In the genomic region with DNA sequence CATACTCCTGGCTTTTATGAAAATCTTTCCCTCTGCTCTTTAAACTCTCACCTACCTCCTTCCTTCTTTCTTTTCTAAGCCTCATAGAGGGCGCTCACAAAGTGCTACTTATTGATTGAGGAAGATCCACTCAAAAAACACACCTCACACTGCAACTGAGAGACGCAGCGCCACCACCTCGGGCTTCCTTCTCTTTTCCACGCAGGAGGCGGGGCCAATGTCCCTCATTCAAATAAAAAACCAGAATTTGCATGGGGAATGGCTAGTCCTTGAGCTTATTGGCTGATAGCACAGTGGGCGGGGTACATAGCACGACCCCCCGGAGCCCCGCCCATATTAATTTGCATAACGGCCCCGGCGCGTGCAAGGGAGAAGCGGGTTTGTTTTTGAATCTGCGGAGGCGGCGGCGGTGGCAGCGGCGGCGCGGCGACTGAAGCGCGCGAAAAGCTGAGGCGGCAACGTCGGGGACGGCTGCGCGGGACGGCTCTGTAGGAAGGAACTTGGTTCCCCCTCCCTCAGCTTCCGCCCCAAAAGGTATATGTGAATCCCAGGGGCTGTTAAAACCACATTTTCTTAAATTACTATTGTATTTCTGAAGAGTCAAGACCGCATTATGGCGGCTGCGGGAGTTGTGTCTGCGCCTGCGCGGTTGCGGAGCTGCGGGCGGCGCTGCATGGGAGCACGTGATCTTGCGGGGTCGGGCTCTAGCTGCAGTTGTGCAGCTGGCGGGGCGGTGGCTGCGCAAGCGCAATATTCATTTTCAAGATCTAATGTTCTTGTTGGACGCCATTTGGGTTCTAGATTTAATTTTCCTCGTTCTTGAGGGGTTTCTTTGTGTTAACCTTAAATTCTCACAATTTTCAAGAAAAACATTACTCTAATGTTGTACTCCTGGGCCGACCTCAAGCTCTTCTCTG, we compare ENCODE assay signal across 1 cellular context.
A peak's percentile ranks its signal among the peaks of the same experiment; 100 is the strongest.
TF ChIP-seq lines count a peak whose summit lies in the region.

A gene with protein sequence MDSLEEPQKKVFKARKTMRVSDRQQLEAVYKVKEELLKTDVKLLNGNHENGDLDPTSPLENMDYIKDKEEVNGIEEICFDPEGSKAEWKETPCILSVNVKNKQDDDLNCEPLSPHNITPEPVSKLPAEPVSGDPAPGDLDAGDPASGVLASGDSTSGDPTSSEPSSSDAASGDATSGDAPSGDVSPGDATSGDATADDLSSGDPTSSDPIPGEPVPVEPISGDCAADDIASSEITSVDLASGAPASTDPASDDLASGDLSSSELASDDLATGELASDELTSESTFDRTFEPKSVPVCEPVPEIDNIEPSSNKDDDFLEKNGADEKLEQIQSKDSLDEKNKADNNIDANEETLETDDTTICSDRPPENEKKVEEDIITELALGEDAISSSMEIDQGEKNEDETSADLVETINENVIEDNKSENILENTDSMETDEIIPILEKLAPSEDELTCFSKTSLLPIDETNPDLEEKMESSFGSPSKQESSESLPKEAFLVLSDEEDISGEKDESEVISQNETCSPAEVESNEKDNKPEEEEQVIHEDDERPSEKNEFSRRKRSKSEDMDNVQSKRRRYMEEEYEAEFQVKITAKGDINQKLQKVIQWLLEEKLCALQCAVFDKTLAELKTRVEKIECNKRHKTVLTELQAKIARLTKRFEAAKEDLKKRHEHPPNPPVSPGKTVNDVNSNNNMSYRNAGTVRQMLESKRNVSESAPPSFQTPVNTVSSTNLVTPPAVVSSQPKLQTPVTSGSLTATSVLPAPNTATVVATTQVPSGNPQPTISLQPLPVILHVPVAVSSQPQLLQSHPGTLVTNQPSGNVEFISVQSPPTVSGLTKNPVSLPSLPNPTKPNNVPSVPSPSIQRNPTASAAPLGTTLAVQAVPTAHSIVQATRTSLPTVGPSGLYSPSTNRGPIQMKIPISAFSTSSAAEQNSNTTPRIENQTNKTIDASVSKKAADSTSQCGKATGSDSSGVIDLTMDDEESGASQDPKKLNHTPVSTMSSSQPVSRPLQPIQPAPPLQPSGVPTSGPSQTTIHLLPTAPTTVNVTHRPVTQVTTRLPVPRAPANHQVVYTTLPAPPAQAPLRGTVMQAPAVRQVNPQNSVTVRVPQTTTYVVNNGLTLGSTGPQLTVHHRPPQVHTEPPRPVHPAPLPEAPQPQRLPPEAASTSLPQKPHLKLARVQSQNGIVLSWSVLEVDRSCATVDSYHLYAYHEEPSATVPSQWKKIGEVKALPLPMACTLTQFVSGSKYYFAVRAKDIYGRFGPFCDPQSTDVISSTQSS (plus strand): TSS at position 389 of the 917 bp plus-strand sequence. CDS start 58,234 bp downstream, outside the sequence.

TF ChIP-seq in HepG2, 621 proteins besides CTCF, POLR2A, EP300 and RAD21 (continued from another document and continues in another):
- TF ChIP-seq, protein P1, sequence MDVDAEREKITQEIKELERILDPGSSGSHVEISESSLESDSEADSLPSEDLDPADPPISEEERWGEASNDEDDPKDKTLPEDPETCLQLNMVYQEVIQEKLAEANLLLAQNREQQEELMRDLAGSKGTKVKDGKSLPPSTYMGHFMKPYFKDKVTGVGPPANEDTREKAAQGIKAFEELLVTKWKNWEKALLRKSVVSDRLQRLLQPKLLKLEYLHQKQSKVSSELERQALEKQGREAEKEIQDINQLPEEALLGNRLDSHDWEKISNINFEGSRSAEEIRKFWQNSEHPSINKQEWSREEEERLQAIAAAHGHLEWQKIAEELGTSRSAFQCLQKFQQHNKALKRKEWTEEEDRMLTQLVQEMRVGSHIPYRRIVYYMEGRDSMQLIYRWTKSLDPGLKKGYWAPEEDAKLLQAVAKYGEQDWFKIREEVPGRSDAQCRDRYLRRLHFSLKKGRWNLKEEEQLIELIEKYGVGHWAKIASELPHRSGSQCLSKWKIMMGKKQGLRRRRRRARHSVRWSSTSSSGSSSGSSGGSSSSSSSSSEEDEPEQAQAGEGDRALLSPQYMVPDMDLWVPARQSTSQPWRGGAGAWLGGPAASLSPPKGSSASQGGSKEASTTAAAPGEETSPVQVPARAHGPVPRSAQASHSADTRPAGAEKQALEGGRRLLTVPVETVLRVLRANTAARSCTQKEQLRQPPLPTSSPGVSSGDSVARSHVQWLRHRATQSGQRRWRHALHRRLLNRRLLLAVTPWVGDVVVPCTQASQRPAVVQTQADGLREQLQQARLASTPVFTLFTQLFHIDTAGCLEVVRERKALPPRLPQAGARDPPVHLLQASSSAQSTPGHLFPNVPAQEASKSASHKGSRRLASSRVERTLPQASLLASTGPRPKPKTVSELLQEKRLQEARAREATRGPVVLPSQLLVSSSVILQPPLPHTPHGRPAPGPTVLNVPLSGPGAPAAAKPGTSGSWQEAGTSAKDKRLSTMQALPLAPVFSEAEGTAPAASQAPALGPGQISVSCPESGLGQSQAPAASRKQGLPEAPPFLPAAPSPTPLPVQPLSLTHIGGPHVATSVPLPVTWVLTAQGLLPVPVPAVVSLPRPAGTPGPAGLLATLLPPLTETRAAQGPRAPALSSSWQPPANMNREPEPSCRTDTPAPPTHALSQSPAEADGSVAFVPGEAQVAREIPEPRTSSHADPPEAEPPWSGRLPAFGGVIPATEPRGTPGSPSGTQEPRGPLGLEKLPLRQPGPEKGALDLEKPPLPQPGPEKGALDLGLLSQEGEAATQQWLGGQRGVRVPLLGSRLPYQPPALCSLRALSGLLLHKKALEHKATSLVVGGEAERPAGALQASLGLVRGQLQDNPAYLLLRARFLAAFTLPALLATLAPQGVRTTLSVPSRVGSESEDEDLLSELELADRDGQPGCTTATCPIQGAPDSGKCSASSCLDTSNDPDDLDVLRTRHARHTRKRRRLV (CRISPR knock-in tag; IDR thresholded peaks at IDR 0.05) = no peak
- TF ChIP-seq, protein P2, sequence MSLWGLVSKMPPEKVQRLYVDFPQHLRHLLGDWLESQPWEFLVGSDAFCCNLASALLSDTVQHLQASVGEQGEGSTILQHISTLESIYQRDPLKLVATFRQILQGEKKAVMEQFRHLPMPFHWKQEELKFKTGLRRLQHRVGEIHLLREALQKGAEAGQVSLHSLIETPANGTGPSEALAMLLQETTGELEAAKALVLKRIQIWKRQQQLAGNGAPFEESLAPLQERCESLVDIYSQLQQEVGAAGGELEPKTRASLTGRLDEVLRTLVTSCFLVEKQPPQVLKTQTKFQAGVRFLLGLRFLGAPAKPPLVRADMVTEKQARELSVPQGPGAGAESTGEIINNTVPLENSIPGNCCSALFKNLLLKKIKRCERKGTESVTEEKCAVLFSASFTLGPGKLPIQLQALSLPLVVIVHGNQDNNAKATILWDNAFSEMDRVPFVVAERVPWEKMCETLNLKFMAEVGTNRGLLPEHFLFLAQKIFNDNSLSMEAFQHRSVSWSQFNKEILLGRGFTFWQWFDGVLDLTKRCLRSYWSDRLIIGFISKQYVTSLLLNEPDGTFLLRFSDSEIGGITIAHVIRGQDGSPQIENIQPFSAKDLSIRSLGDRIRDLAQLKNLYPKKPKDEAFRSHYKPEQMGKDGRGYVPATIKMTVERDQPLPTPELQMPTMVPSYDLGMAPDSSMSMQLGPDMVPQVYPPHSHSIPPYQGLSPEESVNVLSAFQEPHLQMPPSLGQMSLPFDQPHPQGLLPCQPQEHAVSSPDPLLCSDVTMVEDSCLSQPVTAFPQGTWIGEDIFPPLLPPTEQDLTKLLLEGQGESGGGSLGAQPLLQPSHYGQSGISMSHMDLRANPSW (CRISPR knock-in tag; IDR thresholded peaks at IDR 0.05; ENCODE audit: borderline replicate concordance) = no peak
- TF ChIP-seq ZNF530 (CRISPR knock-in tag; IDR thresholded peaks at IDR 0.05; ENCODE audit: low read depth) = no peak
- TF ChIP-seq, protein P3, sequence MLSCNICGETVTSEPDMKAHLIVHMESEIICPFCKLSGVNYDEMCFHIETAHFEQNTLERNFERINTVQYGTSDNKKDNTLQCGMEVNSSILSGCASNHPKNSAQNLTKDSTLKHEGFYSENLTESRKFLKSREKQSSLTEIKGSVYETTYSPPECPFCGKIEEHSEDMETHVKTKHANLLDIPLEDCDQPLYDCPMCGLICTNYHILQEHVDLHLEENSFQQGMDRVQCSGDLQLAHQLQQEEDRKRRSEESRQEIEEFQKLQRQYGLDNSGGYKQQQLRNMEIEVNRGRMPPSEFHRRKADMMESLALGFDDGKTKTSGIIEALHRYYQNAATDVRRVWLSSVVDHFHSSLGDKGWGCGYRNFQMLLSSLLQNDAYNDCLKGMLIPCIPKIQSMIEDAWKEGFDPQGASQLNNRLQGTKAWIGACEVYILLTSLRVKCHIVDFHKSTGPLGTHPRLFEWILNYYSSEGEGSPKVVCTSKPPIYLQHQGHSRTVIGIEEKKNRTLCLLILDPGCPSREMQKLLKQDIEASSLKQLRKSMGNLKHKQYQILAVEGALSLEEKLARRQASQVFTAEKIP (CRISPR knock-in tag; IDR thresholded peaks at IDR 0.05; ENCODE audit: borderline replicate concordance) = no peak
- TF ChIP-seq MIER2 (CRISPR knock-in tag; IDR thresholded peaks at IDR 0.05) = no peak
- TF ChIP-seq NR1H2 (CRISPR knock-in tag; IDR thresholded peaks at IDR 0.05; ENCODE audit: borderline replicate concordance, low read depth) = no peak
- TF ChIP-seq ZNF776 (CRISPR knock-in tag; IDR thresholded peaks at IDR 0.05) = no peak
- no peak for TF ChIP-seq ZNF34 (CRISPR knock-in tag; IDR thresholded peaks at IDR 0.05; ENCODE audit: borderline replicate concordance)
- peak; percentile 69 for TF ChIP-seq ZMYM4 (CRISPR knock-in tag; IDR thresholded peaks at IDR 0.05)
- TF ChIP-seq, protein P4, sequence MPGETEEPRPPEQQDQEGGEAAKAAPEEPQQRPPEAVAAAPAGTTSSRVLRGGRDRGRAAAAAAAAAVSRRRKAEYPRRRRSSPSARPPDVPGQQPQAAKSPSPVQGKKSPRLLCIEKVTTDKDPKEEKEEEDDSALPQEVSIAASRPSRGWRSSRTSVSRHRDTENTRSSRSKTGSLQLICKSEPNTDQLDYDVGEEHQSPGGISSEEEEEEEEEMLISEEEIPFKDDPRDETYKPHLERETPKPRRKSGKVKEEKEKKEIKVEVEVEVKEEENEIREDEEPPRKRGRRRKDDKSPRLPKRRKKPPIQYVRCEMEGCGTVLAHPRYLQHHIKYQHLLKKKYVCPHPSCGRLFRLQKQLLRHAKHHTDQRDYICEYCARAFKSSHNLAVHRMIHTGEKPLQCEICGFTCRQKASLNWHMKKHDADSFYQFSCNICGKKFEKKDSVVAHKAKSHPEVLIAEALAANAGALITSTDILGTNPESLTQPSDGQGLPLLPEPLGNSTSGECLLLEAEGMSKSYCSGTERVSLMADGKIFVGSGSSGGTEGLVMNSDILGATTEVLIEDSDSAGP (CRISPR knock-in tag; IDR thresholded peaks at IDR 0.05; ENCODE audit: borderline replicate concordance) = peak; percentile 28; the same call in 1 of the 2 replicates
- no peak for TF ChIP-seq BRD4 (CRISPR knock-in tag; IDR thresholded peaks at IDR 0.05)
- TF ChIP-seq, protein P5, sequence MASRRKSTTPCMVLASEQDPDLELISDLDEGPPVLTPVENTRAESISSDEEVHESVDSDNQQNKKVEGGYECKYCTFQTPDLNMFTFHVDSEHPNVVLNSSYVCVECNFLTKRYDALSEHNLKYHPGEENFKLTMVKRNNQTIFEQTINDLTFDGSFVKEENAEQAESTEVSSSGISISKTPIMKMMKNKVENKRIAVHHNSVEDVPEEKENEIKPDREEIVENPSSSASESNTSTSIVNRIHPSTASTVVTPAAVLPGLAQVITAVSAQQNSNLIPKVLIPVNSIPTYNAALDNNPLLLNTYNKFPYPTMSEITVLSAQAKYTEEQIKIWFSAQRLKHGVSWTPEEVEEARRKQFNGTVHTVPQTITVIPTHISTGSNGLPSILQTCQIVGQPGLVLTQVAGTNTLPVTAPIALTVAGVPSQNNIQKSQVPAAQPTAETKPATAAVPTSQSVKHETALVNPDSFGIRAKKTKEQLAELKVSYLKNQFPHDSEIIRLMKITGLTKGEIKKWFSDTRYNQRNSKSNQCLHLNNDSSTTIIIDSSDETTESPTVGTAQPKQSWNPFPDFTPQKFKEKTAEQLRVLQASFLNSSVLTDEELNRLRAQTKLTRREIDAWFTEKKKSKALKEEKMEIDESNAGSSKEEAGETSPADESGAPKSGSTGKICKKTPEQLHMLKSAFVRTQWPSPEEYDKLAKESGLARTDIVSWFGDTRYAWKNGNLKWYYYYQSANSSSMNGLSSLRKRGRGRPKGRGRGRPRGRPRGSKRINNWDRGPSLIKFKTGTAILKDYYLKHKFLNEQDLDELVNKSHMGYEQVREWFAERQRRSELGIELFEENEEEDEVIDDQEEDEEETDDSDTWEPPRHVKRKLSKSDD (CRISPR knock-in tag; IDR thresholded peaks at IDR 0.05; ENCODE audit: low read depth) = peak; percentile 35; the same call in 1 of the 2 replicates
- TF ChIP-seq, protein P6, sequence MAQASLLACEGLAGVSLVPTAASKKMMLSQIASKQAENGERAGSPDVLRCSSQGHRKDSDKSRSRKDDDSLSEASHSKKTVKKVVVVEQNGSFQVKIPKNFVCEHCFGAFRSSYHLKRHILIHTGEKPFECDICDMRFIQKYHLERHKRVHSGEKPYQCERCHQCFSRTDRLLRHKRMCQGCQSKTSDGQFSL (CRISPR knock-in tag; IDR thresholded peaks at IDR 0.05) = no peak
- no peak for TF ChIP-seq KDM1A (CRISPR knock-in tag; IDR thresholded peaks at IDR 0.05)
- TF ChIP-seq, protein P7, sequence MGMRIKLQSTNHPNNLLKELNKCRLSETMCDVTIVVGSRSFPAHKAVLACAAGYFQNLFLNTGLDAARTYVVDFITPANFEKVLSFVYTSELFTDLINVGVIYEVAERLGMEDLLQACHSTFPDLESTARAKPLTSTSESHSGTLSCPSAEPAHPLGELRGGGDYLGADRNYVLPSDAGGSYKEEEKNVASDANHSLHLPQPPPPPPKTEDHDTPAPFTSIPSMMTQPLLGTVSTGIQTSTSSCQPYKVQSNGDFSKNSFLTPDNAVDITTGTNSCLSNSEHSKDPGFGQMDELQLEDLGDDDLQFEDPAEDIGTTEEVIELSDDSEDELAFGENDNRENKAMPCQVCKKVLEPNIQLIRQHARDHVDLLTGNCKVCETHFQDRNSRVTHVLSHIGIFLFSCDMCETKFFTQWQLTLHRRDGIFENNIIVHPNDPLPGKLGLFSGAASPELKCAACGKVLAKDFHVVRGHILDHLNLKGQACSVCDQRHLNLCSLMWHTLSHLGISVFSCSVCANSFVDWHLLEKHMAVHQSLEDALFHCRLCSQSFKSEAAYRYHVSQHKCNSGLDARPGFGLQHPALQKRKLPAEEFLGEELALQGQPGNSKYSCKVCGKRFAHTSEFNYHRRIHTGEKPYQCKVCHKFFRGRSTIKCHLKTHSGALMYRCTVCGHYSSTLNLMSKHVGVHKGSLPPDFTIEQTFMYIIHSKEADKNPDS (CRISPR knock-in tag; IDR thresholded peaks at IDR 0.05) = no peak
- TF ChIP-seq, protein P8, sequence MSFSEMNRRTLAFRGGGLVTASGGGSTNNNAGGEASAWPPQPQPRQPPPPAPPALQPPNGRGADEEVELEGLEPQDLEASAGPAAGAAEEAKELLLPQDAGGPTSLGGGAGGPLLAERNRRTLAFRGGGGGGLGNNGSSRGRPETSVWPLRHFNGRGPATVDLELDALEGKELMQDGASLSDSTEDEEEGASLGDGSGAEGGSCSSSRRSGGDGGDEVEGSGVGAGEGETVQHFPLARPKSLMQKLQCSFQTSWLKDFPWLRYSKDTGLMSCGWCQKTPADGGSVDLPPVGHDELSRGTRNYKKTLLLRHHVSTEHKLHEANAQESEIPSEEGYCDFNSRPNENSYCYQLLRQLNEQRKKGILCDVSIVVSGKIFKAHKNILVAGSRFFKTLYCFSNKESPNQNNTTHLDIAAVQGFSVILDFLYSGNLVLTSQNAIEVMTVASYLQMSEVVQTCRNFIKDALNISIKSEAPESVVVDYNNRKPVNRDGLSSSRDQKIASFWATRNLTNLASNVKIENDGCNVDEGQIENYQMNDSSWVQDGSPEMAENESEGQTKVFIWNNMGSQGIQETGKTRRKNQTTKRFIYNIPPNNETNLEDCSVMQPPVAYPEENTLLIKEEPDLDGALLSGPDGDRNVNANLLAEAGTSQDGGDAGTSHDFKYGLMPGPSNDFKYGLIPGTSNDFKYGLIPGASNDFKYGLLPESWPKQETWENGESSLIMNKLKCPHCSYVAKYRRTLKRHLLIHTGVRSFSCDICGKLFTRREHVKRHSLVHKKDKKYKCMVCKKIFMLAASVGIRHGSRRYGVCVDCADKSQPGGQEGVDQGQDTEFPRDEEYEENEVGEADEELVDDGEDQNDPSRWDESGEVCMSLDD (CRISPR knock-in tag; IDR thresholded peaks at IDR 0.05; ENCODE audit: borderline replicate concordance) = no peak
- TF ChIP-seq ZNF24 (IDR thresholded peaks at IDR 0.05) = no peak
